ENCODE assay signal across 27 cellular contexts in genomic region chr15:48058371-48058770, GRCh38.
"Had no signal": no experiment of that assay in that cellular context is flagged by ENCODE, and none has a peak within 500 bp of the region (broad histone marks: within the 10 kb centered on the region; RNA-seq: fewer than 3 reads in every experiment).

No MANE protein-coding gene starts in this region.

- H3K9me3 Mint-ChIP-seq: activated T-helper 1 cell treated with anti-CD3 and anti-CD28 coated beads, Interleukin-12 subunit alpha, Interleukin-12 subunit beta, Interleukin-2, Interleukin-4 antibody, amounts not matched to agents 30 ng/mL and 10 ng/mL and 1 ng/mL, durations not matched to agents 14 hours and 24 hours and 36 hours had no signal

- H3K9me3 ChIP-seq: adrenal gland, esophagus squamous epithelium, stomach had no signal

- H3K27ac Mint-ChIP-seq: activated naive CD4-positive, alpha-beta T cell treated with anti-CD3 and anti-CD28 coated beads for 36 hours; activated naive CD8-positive, alpha-beta T cell treated with anti-CD3 and anti-CD28 coated beads for 36 hours; activated T-helper 1 cell treated with anti-CD3 and anti-CD28 coated beads, Interleukin-12 subunit alpha, Interleukin-12 subunit beta, Interleukin-2, Interleukin-4 antibody, amounts not matched to agents 30 ng/mL and 10 ng/mL and 1 ng/mL, durations not matched to agents 14 hours and 24 hours and 36 hours; endodermal cell; natural killer cell; stimulated activated naive B cell treated with anti-CD40 and anti-IgM and Interleukin-4, amounts not matched to agents 10 μg/mL and 1 μg/mL and 100 μg/mL, for 72 hours had no signal

- H3K36me3 Mint-ChIP-seq: activated naive CD8-positive, alpha-beta T cell treated with anti-CD3 and anti-CD28 coated beads for 36 hours; natural killer cell; stimulated activated naive B cell treated with anti-CD40 and anti-IgM and Interleukin-4, amounts not matched to agents 10 μg/mL and 1 μg/mL and 100 μg/mL, for 72 hours had no signal

- DNase-seq: activated CD4-positive, alpha-beta T cell treated with anti-CD3 and anti-CD28 coated beads for 48 hours; activated CD4-positive, alpha-beta T cell treated with anti-CD3 and anti-CD28 coated beads, Interleukin-2, amount 50 U/mL, for 48 hours; activated CD8-positive, alpha-beta memory T cell treated with anti-CD3 and anti-CD28 coated beads, Interleukin-2, amount 50 U/mL, for 4 hours; activated effector memory CD4-positive, alpha-beta T cell treated with anti-CD3 and anti-CD28 coated beads, Interleukin-2, amount 50 U/mL, for 16 hours; activated naive CD4-positive, alpha-beta T cell treated with anti-CD3 and anti-CD28 coated beads for 36 hours; activated naive CD8-positive, alpha-beta T cell treated with anti-CD3 and anti-CD28 coated beads for 36 hours; activated T-cell treated with anti-CD3 and anti-CD28 coated beads, Interleukin-2, amount 50 U/mL, for 1 hour; adrenal gland; caudate nucleus; endodermal cell; esophagus squamous epithelium; foreskin melanocyte; left lung; mesendoderm; natural killer cell; posterior cingulate gyrus; right cardiac atrium; stimulated activated CD4-positive, alpha-beta T cell treated with anti-CD3 and anti-CD28 coated beads, Interleukin-15, amount 100 ng/mL, for 24 hours; stimulated activated CD4-positive, alpha-beta T cell treated with anti-CD3 and anti-CD28 coated beads, Interleukin-2, amount 100 ng/mL, for 24 hours; stimulated activated naive B cell treated with anti-CD40 and anti-IgM and Interleukin-4, amounts not matched to agents 10 μg/mL and 1 μg/mL and 100 μg/mL, for 72 hours; stomach had no signal

- FAIRE-seq: astrocyte, islet of Langerhans, TTC549 had no signal

- ATAC-seq: left lung; natural killer cell; right cardiac atrium; stimulated activated naive B cell treated with anti-CD40 and anti-IgM and Interleukin-4, amounts not matched to agents 10 μg/mL and 1 μg/mL and 100 μg/mL, for 72 hours had no signal

- H3K4me3 Mint-ChIP-seq: activated naive CD4-positive, alpha-beta T cell treated with anti-CD3 and anti-CD28 coated beads for 36 hours; activated naive CD8-positive, alpha-beta T cell treated with anti-CD3 and anti-CD28 coated beads for 36 hours; activated T-helper 1 cell treated with anti-CD3 and anti-CD28 coated beads, Interleukin-12 subunit alpha, Interleukin-12 subunit beta, Interleukin-2, Interleukin-4 antibody, amounts not matched to agents 30 ng/mL and 10 ng/mL and 1 ng/mL, durations not matched to agents 14 hours and 24 hours and 36 hours; endodermal cell; natural killer cell; stimulated activated naive B cell treated with anti-CD40 and anti-IgM and Interleukin-4, amounts not matched to agents 10 μg/mL and 1 μg/mL and 100 μg/mL, for 72 hours had no signal

- H3K27ac ChIP-seq: adrenal gland, esophagus squamous epithelium, left lung, tibial nerve, VCaP had no signal

- H3K4me1 Mint-ChIP-seq: activated naive CD8-positive, alpha-beta T cell treated with anti-CD3 and anti-CD28 coated beads for 36 hours; endodermal cell; natural killer cell; stimulated activated naive B cell treated with anti-CD40 and anti-IgM and Interleukin-4, amounts not matched to agents 10 μg/mL and 1 μg/mL and 100 μg/mL, for 72 hours had no signal

- H3K27me3 Mint-ChIP-seq: stimulated activated naive B cell treated with anti-CD40 and anti-IgM and Interleukin-4, amounts not matched to agents 10 μg/mL and 1 μg/mL and 100 μg/mL, for 72 hours had no signal

- H3K27me3 ChIP-seq: adrenal gland, esophagus squamous epithelium, left lung, stomach, tibial nerve had no signal

- H3K4me1 ChIP-seq: adrenal gland, left lung had no signal
